13 cellular contexts compared by ENCODE assay signal in the genomic region with DNA sequence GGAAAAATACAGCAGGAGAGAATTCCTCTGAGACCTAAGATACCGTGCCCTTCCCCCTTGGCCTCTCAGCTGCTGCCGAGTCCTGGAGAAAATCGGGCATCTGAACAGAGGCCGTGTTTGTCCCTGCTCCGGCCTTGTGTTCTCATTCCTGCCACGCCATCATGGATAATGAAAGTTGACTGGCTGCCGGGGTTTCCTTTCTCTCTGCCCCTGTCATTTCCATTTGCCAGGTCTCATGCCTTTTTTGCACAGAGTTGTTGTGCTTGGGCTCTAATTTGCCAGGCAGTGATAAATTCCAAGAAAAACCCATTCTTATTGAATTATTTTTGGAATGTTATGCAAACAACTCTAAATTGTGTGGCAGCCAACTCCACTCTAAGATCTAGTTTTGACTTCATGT.
A peak's percentile ranks its signal among the peaks of the same experiment; 100 is the strongest.
DNase-seq lines count a peak whose midpoint lies in the region; ATAC-seq and TF ChIP-seq lines count a peak whose summit lies in the region.
"Had no signal": no experiment of that assay in that cellular context is flagged by ENCODE, and none has a peak within 500 bp of the region (broad histone marks: within the 10 kb centered on the region; RNA-seq: fewer than 3 reads in every experiment).

No MANE protein-coding gene starts in this region.

- peak; percentile 8 for DNase-seq in AG08396 (ENCODE audit: low spot score)
- no peak for DNase-seq in left ventricle myocardium inferior
- DNase-seq in posterior cingulate gyrus: peak; percentile 18 to 85 (median 44)
- no peak for DNase-seq in NCI-H526 (lab: John Stamatoyannopoulos, UW)
- DNase-seq: activated CD4-positive, alpha-beta T cell treated with anti-CD3 and anti-CD28 coated beads for 4 hours; naive B cell; NCI-H2171; stimulated activated CD4-positive, alpha-beta T cell treated with anti-CD3 and anti-CD28 coated beads, Interleukin-12 subunit alpha, Interleukin-12 subunit beta, amount 100 ng/mL, for 4 hours had no signal

- peak; percentile 38 for ATAC-seq in SK-N-SH treated with all-trans-retinoic acid at 6 μM for 48 hours
- no peak for ATAC-seq in GM21786 (IDR thresholded peaks at IDR 0.05; ENCODE audit: unreplicated experiment)
- no peak for ATAC-seq in esophagus mucosa
- no peak for ATAC-seq in GM18873 (IDR thresholded peaks at IDR 0.05; ENCODE audit: low FRiP score, unreplicated experiment)

- peaks cover 37% of the 10 kb centered on the region for H3K4me1 ChIP-seq in left ventricle myocardium inferior

- H3K36me3 ChIP-seq in left ventricle myocardium inferior: no peaks in the 10 kb centered on the region

- no peak for TF ChIP-seq CTCF in left ventricle myocardium inferior (IDR thresholded peaks at IDR 0.05; ENCODE audit: borderline replicate concordance)

- no peaks in the 10 kb centered on the region for H3K27me3 ChIP-seq in left ventricle myocardium inferior (ENCODE audit: low read depth)

- peak overlapping the region; percentile 27 for H3K27ac ChIP-seq in left ventricle myocardium inferior (replicated peaks)
- H3K27ac ChIP-seq: HL-60 had no signal

- H3K4me3 ChIP-seq in left ventricle myocardium inferior: no peak overlapping the region

- intact Hi-C loops in left ventricle myocardium inferior (cut with micrococcal nuclease): no loop called here
- intact Hi-C loops in posterior cingulate gyrus (cut with DNase I): no loop called here

- no peaks in the 10 kb centered on the region for H3K9me3 ChIP-seq in left ventricle myocardium inferior (replicated peaks)

TF ChIP-seq in SK-N-SH treated with all-trans-retinoic acid at 6 μM for 48 hours, 23 proteins besides CTCF, POLR2A, EP300 and RAD21:
- TF ChIP-seq ARNTL (CRISPR knock-in tag; IDR thresholded peaks at IDR 0.05; ENCODE audit: borderline replicate concordance, low read depth) (no peak), PPARA (CRISPR knock-in tag; IDR thresholded peaks at IDR 0.05; ENCODE audit: borderline replicate concordance) (no peak), OSR1 (CRISPR knock-in tag; IDR thresholded peaks at IDR 0.05) (no peak), RARB (CRISPR knock-in tag; IDR thresholded peaks at IDR 0.05) (no peak), TCF4 (CRISPR knock-in tag; IDR thresholded peaks at IDR 0.05; ENCODE audit: borderline replicate concordance) (no peak), ISL1 (CRISPR knock-in tag; IDR thresholded peaks at IDR 0.05) (no peak), ZNF8 (CRISPR knock-in tag; IDR thresholded peaks at IDR 0.05) (no peak), GLIS3 (CRISPR knock-in tag; IDR thresholded peaks at IDR 0.05) (no peak), ZC3H10 (CRISPR knock-in tag; IDR thresholded peaks at IDR 0.05) (no peak), CSDC2 (CRISPR knock-in tag; IDR thresholded peaks at IDR 0.05) (no peak)
- TF ChIP-seq, protein P1, sequence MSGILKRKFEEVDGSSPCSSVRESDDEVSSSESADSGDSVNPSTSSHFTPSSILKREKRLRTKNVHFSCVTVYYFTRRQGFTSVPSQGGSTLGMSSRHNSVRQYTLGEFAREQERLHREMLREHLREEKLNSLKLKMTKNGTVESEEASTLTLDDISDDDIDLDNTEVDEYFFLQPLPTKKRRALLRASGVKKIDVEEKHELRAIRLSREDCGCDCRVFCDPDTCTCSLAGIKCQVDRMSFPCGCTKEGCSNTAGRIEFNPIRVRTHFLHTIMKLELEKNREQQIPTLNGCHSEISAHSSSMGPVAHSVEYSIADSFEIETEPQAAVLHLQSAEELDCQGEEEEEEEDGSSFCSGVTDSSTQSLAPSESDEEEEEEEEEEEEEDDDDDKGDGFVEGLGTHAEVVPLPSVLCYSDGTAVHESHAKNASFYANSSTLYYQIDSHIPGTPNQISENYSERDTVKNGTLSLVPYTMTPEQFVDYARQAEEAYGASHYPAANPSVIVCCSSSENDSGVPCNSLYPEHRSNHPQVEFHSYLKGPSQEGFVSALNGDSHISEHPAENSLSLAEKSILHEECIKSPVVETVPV (CRISPR knock-in tag; IDR thresholded peaks at IDR 0.05): no peak
- TF ChIP-seq, protein P2, sequence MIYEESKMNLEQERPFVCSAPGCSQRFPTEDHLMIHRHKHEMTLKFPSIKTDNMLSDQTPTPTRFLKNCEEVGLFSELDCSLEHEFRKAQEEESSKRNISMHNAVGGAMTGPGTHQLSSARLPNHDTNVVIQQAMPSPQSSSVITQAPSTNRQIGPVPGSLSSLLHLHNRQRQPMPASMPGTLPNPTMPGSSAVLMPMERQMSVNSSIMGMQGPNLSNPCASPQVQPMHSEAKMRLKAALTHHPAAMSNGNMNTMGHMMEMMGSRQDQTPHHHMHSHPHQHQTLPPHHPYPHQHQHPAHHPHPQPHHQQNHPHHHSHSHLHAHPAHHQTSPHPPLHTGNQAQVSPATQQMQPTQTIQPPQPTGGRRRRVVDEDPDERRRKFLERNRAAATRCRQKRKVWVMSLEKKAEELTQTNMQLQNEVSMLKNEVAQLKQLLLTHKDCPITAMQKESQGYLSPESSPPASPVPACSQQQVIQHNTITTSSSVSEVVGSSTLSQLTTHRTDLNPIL (CRISPR knock-in tag; IDR thresholded peaks at IDR 0.05; ENCODE audit: low read depth): no peak

Comparison
In these comparisons a context has a peak if more than half of its experiments do, and no peak if none do; other contexts are left out.
1. DNase-seq: peak in AG08396 (single experiment) and posterior cingulate gyrus (10 of 10); none in left ventricle myocardium inferior (single experiment) and NCI-H526 (0 of 2).